Comparison of ENCODE assay signal across 12 cellular contexts in the genomic region with DNA sequence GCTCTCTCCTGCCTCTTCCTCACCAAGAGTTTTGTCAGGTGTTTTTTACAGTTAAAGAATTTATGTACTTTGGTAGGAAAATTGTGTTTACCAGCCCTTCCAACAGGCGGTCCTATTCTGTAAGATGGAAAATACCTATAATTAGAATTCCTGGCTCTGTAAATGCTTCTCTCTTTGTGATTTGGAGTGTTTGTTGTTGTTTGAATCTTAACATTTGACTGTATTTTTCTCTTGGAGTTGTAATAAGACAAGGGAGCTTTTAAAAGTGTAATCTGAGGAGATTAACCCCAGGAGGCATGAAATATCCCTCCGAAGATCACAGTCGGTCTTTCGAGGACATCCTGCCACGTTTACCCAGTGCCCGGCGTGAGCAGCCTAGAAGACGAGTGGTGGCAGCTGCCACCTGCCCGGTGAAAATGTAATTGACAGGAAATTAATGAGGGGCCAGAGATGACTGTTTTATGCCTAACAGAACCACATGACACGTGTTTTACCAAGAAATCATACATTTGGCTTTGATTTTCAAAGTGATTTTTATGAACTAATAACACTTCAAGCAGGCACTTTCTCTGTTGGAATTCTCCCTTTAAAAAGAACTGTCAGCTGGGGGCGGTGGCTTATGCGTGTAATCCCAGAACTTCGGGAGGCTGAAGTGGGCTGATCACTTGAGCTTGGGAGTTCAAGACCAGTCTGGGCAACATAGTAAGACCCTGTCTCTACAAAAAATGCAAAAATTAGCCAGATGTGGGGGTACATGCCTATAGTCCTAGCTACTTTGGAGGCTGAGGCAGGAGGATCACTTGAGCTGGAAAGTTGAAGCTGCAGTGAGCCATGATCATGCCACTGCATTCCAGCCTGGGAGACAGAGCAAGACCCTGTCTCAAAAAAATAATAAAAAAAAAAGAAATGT. TPM values are rescaled to one million over a fixed set of nuclear protein-coding genes. Genes with fewer than 3 reads are reported as not detected.
DNase-seq lines count a peak whose midpoint lies in the region; ATAC-seq and TF ChIP-seq lines count a peak whose summit lies in the region.
"Had no signal": no experiment of that assay in that cellular context is flagged by ENCODE, and none has a peak within 500 bp of the region (broad histone marks: within the 10 kb centered on the region; RNA-seq: fewer than 3 reads in every experiment).

No MANE protein-coding gene starts in this region.

- H3K4me1 ChIP-seq in heart left ventricle (peaks cover 0 to 54% (median 21%) of the 10 kb centered on the region in 12 donors), colonic mucosa (no peaks in the 10 kb centered on the region)

- ATAC-seq in heart left ventricle (no peak), left lobe of liver (no peak), HG02938 (IDR thresholded peaks at IDR 0.05; ENCODE audit: unreplicated experiment) (no peak)

- 39 to 57% (median 49%) methylated on average over 13 of the region's 13 CpGs for WGBS in heart left ventricle, 4 donors

- H3K27me3 ChIP-seq in heart left ventricle = no peaks in the 10 kb centered on the region
- H3K27me3 ChIP-seq in colonic mucosa = no peaks in the 10 kb centered on the region

- H3K27ac ChIP-seq in heart left ventricle (peak overlapping the region in 7 of 12 donors; percentile 6 to 81 (median 23)), colonic mucosa (no peak overlapping the region)

- no peak overlapping the region for H3K9ac ChIP-seq in colonic mucosa (ENCODE audit: low read depth in 2 of 2, low read length in 2 of 2)

- no peak overlapping the region for H3K4me3 ChIP-seq in heart left ventricle
- no peak overlapping the region for H3K4me3 ChIP-seq in colonic mucosa
- H3K4me3 ChIP-seq: lung had no signal

- no peak for DNase-seq in heart left ventricle
- DNase-seq in cardiac septum (ENCODE audit: low spot score) = no peak
- peak; percentile 92 for DNase-seq in NCI-H524 treated with DMSO at 0.1 percent for 48 hours (lab: John Stamatoyannopoulos, UW)
- DNase-seq in left lobe of liver (ENCODE audit: low spot score) = peak; percentile 21
- peak; percentile 29 for DNase-seq in ureter (ENCODE audit: low spot score)
- no peak for DNase-seq in islet precursor cell
- no peak for DNase-seq in colonic mucosa
- DNase-seq: activated CD4-positive, CD25-positive, alpha-beta regulatory T cell; activated effector memory CD4-positive, alpha-beta T cell treated with anti-CD3 and anti-CD28 coated beads, Interleukin-2, amount 50 U/mL, for 16 hours; KBM-7 had no signal

- peaks cover 0 to 7% (median 0%) of the 10 kb centered on the region in 12 donors for H3K9me3 ChIP-seq in heart left ventricle
- H3K9me3 ChIP-seq in colonic mucosa = no peaks in the 10 kb centered on the region

- intact Hi-C loops in heart left ventricle (cut with DNase I) (no loop called here), cardiac septum (cut with DNase I) (no loop called here), colonic mucosa (cut with DNase I) (no loop called here)

- no peak for TF ChIP-seq POLR2A in heart left ventricle (IDR thresholded peaks at IDR 0.05)

- H3K36me3 ChIP-seq in heart left ventricle = no peaks in the 10 kb centered on the region
- H3K36me3 ChIP-seq in colonic mucosa = no peaks in the 10 kb centered on the region

- TF ChIP-seq CTCF in heart left ventricle (IDR thresholded peaks at IDR 0.05) (no peak), colonic mucosa (IDR thresholded peaks at IDR 0.05) (no peak)

RNA-seq across cellular contexts. Expression of a gene that starts 20.0 kb away (rescaled TPM):
- 10 to 100 TPM in 3 of 9 donors, 1 to 10 TPM in 6; 1.7 to 33.8 (median 5.2) TPM for total RNA-seq in heart left ventricle
- polyA plus RNA-seq in heart left ventricle = 1 to 10 TPM in 1 of 2 donors, under 1 TPM in 1; 0.98 to 1.2 TPM
- 15.2 TPM for total RNA-seq in cardiac septum
- 0.45 TPM for total RNA-seq in left lobe of liver
- total RNA-seq in ureter = 3.3 TPM
- total RNA-seq in colonic mucosa = under 1 TPM; 0.47 to 0.66 TPM

Comparison
In these comparisons a context has a peak if more than half of its experiments do, and no peak if none do; other contexts are left out.
1. DNase-seq: peak in NCI-H524 treated with DMSO at 0.1 percent for 48 hours (single experiment), left lobe of liver (single experiment) and ureter (single experiment); none in heart left ventricle (0 of 5), cardiac septum (single experiment), islet precursor cell (single experiment) and colonic mucosa (single experiment).